Comparison of ENCODE assay signal across 8 cellular contexts in genomic region chr11:102733232-102733875, GRCh38. TPM values are rescaled to one million over a fixed set of nuclear protein-coding genes. Genes with fewer than 3 reads are reported as not detected.
DNase-seq lines count a peak whose midpoint lies in the region; ATAC-seq lines count a peak whose summit lies in the region.

No MANE protein-coding gene starts in this region.

- DNase-seq in DMS53 treated with DMSO at 0.1 percent for 48 hours (lab: John Stamatoyannopoulos, UW; ENCODE audit: unreplicated experiment) (peak; percentile 92), GM19240 (ENCODE audit: insufficient read length, low spot score) (peak; percentile 17), NCI-H526 treated with DMSO at 0.1 percent for 48 hours (lab: John Stamatoyannopoulos, UW) (peak; percentile 53), hepatic stellate cell (ENCODE audit: low spot score) (peak; percentile 50), amygdala (lab: John Stamatoyannopoulos, UW) (no peak)
- peak; percentile 16 to 30 for DNase-seq in stimulated activated CD8-positive, alpha-beta memory T cell treated with anti-CD3 and anti-CD28 coated beads, Interleukin-15, amount 100 ng/mL, for 48 hours (ENCODE audit: low read depth in 2 of 2)

- no peak overlapping the region for H3K27ac Mint-ChIP-seq in activated T-helper 17 cell treated with anti-CD3 and anti-CD28 coated beads, Interleukin-2, amount 50 U/mL, for 72 hours

- no peaks in the 10 kb centered on the region for H3K9me3 Mint-ChIP-seq in activated T-helper 17 cell treated with anti-CD3 and anti-CD28 coated beads, Interleukin-2, amount 50 U/mL, for 72 hours

- peak; percentile 75 for ATAC-seq in HG03280 (IDR thresholded peaks at IDR 0.05; ENCODE audit: unreplicated experiment)
- ATAC-seq in activated T-helper 17 cell treated with anti-CD3 and anti-CD28 coated beads, Interleukin-2, amount 50 U/mL, for 72 hours (replicated peaks), result peak; percentile 57

- H3K27me3 Mint-ChIP-seq in activated T-helper 17 cell treated with anti-CD3 and anti-CD28 coated beads, Interleukin-2, amount 50 U/mL, for 72 hours, result peaks cover 8% of the 10 kb centered on the region

- no peaks in the 10 kb centered on the region for H3K36me3 Mint-ChIP-seq in activated T-helper 17 cell treated with anti-CD3 and anti-CD28 coated beads, Interleukin-2, amount 50 U/mL, for 72 hours (ENCODE audit: low read depth)

- H3K4me1 Mint-ChIP-seq in activated T-helper 17 cell treated with anti-CD3 and anti-CD28 coated beads, Interleukin-2, amount 50 U/mL, for 72 hours, result no peaks in the 10 kb centered on the region

- H3K4me3 Mint-ChIP-seq in activated T-helper 17 cell treated with anti-CD3 and anti-CD28 coated beads, Interleukin-2, amount 50 U/mL, for 72 hours, result no peak overlapping the region

RNA-seq across cellular contexts. Expression of gene MMP8, which starts 8.6 kb away (rescaled TPM):
- not detected for total RNA-seq in activated T-helper 17 cell treated with anti-CD3 and anti-CD28 coated beads, Interleukin-2, amount 50 U/mL, for 72 hours

RNA-seq across cellular contexts. Expression of gene MMP27, which starts 27.8 kb away (rescaled TPM):
- not detected for total RNA-seq in activated T-helper 17 cell treated with anti-CD3 and anti-CD28 coated beads, Interleukin-2, amount 50 U/mL, for 72 hours

RNA-seq across cellular contexts. Expression of gene MMP10, which starts 47.1 kb away (rescaled TPM):
- total RNA-seq in activated T-helper 17 cell treated with anti-CD3 and anti-CD28 coated beads, Interleukin-2, amount 50 U/mL, for 72 hours, result not detected

Comparison
In these comparisons a context has a peak if more than half of its experiments do, and no peak if none do; other contexts are left out.
1. DNase-seq: peak in DMS53 treated with DMSO at 0.1 percent for 48 hours (single experiment), GM19240 (single experiment), NCI-H526 treated with DMSO at 0.1 percent for 48 hours (single experiment), hepatic stellate cell (single experiment) and stimulated activated CD8-positive, alpha-beta memory T cell treated with anti-CD3 and anti-CD28 coated beads, Interleukin-15, amount 100 ng/mL, for 48 hours (2 of 2); none in amygdala (0 of 56).